In the genomic region with DNA sequence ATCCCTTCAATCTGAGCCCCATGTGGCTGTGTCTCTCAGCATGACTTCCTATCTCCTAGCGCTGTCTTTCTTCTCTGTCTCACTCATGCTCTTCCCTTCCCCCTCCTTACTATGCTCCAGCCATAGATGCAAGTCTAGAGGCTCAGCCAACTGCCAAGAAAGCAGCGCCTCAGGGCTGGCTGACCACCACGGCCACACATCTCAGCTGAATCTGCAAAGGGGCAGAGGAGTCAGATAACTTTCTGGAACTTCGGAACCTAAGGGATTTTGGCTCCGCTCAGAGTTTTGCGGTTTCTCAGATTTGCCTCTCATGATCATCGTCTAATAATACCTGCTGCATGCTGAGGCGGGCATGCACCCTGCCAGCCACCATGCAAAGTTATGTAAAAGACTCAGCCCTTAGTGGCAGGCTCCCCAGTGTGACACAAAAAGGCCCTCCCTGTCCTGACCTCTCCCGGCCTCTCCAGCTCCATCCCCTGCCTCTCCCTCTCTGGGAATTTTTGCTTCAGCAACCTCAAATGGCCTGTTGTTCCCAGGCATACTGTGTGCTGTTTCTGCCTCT, we compare ENCODE assay signal across 21 cellular contexts. TPM values are rescaled to one million over a fixed set of nuclear protein-coding genes. Genes with fewer than 3 reads are reported as not detected.
DNase-seq lines count a peak whose midpoint lies in the region; ATAC-seq and TF ChIP-seq lines count a peak whose summit lies in the region.
"Had no signal": no experiment of that assay in that cellular context is flagged by ENCODE, and none has a peak within 500 bp of the region (broad histone marks: within the 10 kb centered on the region; RNA-seq: fewer than 3 reads in every experiment).

No MANE protein-coding gene starts in this region.

- WGBS in ectodermal cell, 2 experiments, result 5 to 6% methylated on average over 9 of the region's 9 CpGs

- ATAC-seq in GM19463 (IDR thresholded peaks at IDR 0.05; ENCODE audit: unreplicated experiment) (no peak), HG03108 (IDR thresholded peaks at IDR 0.05; ENCODE audit: unreplicated experiment) (no peak)
- ATAC-seq: A549; left lobe of liver; natural killer cell; Panc1; right lobe of liver; stimulated activated effector memory CD8-positive, alpha-beta T cell treated with anti-CD3 and anti-CD28 coated beads, Interleukin-12 subunit alpha, Interleukin-12 subunit beta, amount 100 ng/mL, for 72 hours; upper lobe of right lung had no signal

- intact Hi-C loops in cardiac septum (cut with DNase I), result no loop called here

- no peak for TF ChIP-seq CTCF in cardiac muscle cell (IDR thresholded peaks at IDR 0.05; ENCODE audit: low read depth, low read length)

- no peaks in the 10 kb centered on the region for H3K27me3 ChIP-seq in cardiac muscle cell
- no peaks in the 10 kb centered on the region for H3K27me3 ChIP-seq in ectodermal cell (ENCODE audit: control insufficient read depth, insufficient read depth, low read length, poor library complexity, severe bottlenecking)
- H3K27me3 ChIP-seq: right lobe of liver had no signal

- DNase-seq in cardiac muscle cell (ENCODE audit: low read depth in 1 of 2, low spot score in 1 of 2) (peak in 1 of 2 donors; percentile 34), cardiac septum (ENCODE audit: low spot score) (no peak), medulla oblongata (ENCODE audit: extremely low spot score) (peak; percentile 8), cortex of kidney (lab: John Stamatoyannopoulos, UW) (no peak), glomerular visceral epithelial cell (ENCODE audit: extremely low spot score) (no peak)
- DNase-seq: activated B cell treated with CpG ODN at 0.5 μM for 24 hours; activated naive CD4-positive, alpha-beta T cell; CD4-positive, alpha-beta memory T cell; natural killer cell; NCI-H187 treated with DMSO at 0.1 percent for 48 hours; right lobe of liver; upper lobe of right lung had no signal

- H3K4me3 ChIP-seq in cardiac muscle cell (no peak overlapping the region), ectodermal cell (ENCODE audit: insufficient read depth, low read depth, low read length) (no peak overlapping the region)
- H3K4me3 ChIP-seq: A549, right lobe of liver, upper lobe of right lung had no signal

- H3K27ac ChIP-seq in cardiac muscle cell (peak overlapping the region; percentile 19), ectodermal cell (ENCODE audit: insufficient read depth, low read depth, low read length, poor library complexity, severe bottlenecking) (peak overlapping the region; percentile 77)
- H3K27ac ChIP-seq: A549, right lobe of liver, upper lobe of right lung had no signal

- H3K4me1 ChIP-seq in cardiac muscle cell (ENCODE audit: low read depth), result peaks cover 12% of the 10 kb centered on the region
- H3K4me1 ChIP-seq in ectodermal cell (ENCODE audit: control insufficient read depth, insufficient read depth, low read length), result peaks cover 31% of the 10 kb centered on the region
- H3K4me1 ChIP-seq: A549, right lobe of liver, upper lobe of right lung had no signal

- H3K36me3 ChIP-seq in cardiac muscle cell (no peaks in the 10 kb centered on the region), ectodermal cell (ENCODE audit: control insufficient read depth, insufficient read depth, low read length) (peaks cover 4% of the 10 kb centered on the region)
- H3K36me3 ChIP-seq: right lobe of liver, upper lobe of right lung had no signal

- H3K9me3 ChIP-seq in cardiac muscle cell (ENCODE audit: low read depth) (no peaks in the 10 kb centered on the region), ectodermal cell (ENCODE audit: control insufficient read depth, low read length) (no peaks in the 10 kb centered on the region)
- H3K9me3 ChIP-seq: A549, right lobe of liver, upper lobe of right lung had no signal

RNA-seq across cellular contexts. Expression of a gene that starts 5.0 kb away (rescaled TPM):
- total RNA-seq in cardiac muscle cell (not detected in 2 replicates), cardiac septum (not detected)
- not detected in 2 replicates for polyA plus RNA-seq in cardiac muscle cell
- polyA plus RNA-seq in ectodermal cell (2013, experiment 1 of 4), result not detected
- not detected for polyA plus RNA-seq in ectodermal cell (2013, experiment 2 of 4)
- polyA plus RNA-seq in ectodermal cell (2013, experiment 3 of 4), result not detected
- polyA plus RNA-seq in ectodermal cell (2013, experiment 4 of 4), result not detected
- total RNA-seq: activated B cell treated with CpG ODN at 0.5 μM for 24 hours; CD4-positive, alpha-beta memory T cell; glomerular endothelial cell; left lobe of liver; natural killer cell; right lobe of liver; T-helper 1 cell treated with Interleukin-12 subunit alpha and Interleukin-12 subunit beta and Interleukin-4 antibody, amounts not matched to agents 30 ng/mL and 1 ng/mL, for 36 hours; upper lobe of right lung had no signal
- polyA plus RNA-seq: A549; CD4-positive, alpha-beta memory T cell had no signal
